ENCODE assay signal across 1 cellular context in genomic region chr1:197902454-197903195, GRCh38.
TF ChIP-seq lines count a peak whose summit lies in the region.

Gene C1orf53, plus strand, starts transcription at chr1:197902630. Its CDS starts 20 bp downstream, at chr1:197902650.

TF ChIP-seq in HepG2, 621 proteins besides CTCF, POLR2A, EP300 and RAD21 (continued from another document and continues in another):
- TF ChIP-seq, protein P1, sequence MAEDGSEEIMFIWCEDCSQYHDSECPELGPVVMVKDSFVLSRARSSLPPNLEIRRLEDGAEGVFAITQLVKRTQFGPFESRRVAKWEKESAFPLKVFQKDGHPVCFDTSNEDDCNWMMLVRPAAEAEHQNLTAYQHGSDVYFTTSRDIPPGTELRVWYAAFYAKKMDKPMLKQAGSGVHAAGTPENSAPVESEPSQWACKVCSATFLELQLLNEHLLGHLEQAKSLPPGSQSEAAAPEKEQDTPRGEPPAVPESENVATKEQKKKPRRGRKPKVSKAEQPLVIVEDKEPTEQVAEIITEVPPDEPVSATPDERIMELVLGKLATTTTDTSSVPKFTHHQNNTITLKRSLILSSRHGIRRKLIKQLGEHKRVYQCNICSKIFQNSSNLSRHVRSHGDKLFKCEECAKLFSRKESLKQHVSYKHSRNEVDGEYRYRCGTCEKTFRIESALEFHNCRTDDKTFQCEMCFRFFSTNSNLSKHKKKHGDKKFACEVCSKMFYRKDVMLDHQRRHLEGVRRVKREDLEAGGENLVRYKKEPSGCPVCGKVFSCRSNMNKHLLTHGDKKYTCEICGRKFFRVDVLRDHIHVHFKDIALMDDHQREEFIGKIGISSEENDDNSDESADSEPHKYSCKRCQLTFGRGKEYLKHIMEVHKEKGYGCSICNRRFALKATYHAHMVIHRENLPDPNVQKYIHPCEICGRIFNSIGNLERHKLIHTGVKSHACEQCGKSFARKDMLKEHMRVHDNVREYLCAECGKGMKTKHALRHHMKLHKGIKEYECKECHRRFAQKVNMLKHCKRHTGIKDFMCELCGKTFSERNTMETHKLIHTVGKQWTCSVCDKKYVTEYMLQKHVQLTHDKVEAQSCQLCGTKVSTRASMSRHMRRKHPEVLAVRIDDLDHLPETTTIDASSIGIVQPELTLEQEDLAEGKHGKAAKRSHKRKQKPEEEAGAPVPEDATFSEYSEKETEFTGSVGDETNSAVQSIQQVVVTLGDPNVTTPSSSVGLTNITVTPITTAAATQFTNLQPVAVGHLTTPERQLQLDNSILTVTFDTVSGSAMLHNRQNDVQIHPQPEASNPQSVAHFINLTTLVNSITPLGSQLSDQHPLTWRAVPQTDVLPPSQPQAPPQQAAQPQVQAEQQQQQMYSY (CRISPR knock-in tag; IDR thresholded peaks at IDR 0.05): peak; percentile 85
- TF ChIP-seq CBX2 (IDR thresholded peaks at IDR 0.05; ENCODE audit: low read depth, low read length) (no peak), CBX2 (CRISPR knock-in tag; IDR thresholded peaks at IDR 0.05; ENCODE audit: low read depth) (no peak), NFYC (CRISPR knock-in tag; IDR thresholded peaks at IDR 0.05) (no peak; the same call in 1 of the 2 replicates), RARA (CRISPR knock-in tag; IDR thresholded peaks at IDR 0.05) (peak; percentile 21; the same call in 1 of the 2 replicates), ZNF317 (CRISPR knock-in tag; IDR thresholded peaks at IDR 0.05) (peak; percentile 82; the same call in 1 of the 2 replicates), ZNF766 (CRISPR knock-in tag; IDR thresholded peaks at IDR 0.05; ENCODE audit: borderline replicate concordance) (peak; percentile 83), FOXK1 (CRISPR knock-in tag; IDR thresholded peaks at IDR 0.05; ENCODE audit: borderline replicate concordance, low read depth) (peak; percentile 23; the same call in 1 of the 2 replicates), CENPT (CRISPR knock-in tag; IDR thresholded peaks at IDR 0.05; ENCODE audit: low read depth) (peak; percentile 85), SATB2 (CRISPR knock-in tag; IDR thresholded peaks at IDR 0.05) (no peak; the same call in 1 of the 2 replicates), ZBTB14 (CRISPR knock-in tag; IDR thresholded peaks at IDR 0.05) (peak; percentile 35), TMF1 (CRISPR knock-in tag; IDR thresholded peaks at IDR 0.05; ENCODE audit: low read depth) (peak; percentile 98), ZKSCAN1 (IDR thresholded peaks at IDR 0.05; ENCODE audit: low read length) (no peak), ZFX (CRISPR knock-in tag; IDR thresholded peaks at IDR 0.05; ENCODE audit: low read depth) (peak; percentile 98), ZNF12 (CRISPR knock-in tag; IDR thresholded peaks at IDR 0.05) (peak; percentile 14; the same call in 1 of the 2 replicates), SYNCRIP (IDR thresholded peaks at IDR 0.05; ENCODE audit: insufficient read depth, low read depth, low read length) (no peak), JDP2 (CRISPR knock-in tag; IDR thresholded peaks at IDR 0.05; ENCODE audit: borderline replicate concordance) (peak; percentile 41; the same call in 1 of the 2 replicates), NFE2L2 (IDR thresholded peaks at IDR 0.05; ENCODE audit: low read length) (no peak), CHCHD3 (CRISPR knock-in tag; IDR thresholded peaks at IDR 0.05) (0 out of 2 replicates have a peak, but pooled peaks have one; percentile 54), IKZF5 (CRISPR knock-in tag; IDR thresholded peaks at IDR 0.05) (peak; percentile 87), NCOA5 (CRISPR knock-in tag; IDR thresholded peaks at IDR 0.05) (no peak), KAT7 (CRISPR knock-in tag; IDR thresholded peaks at IDR 0.05; ENCODE audit: borderline replicate concordance) (peak; percentile 78; the same call in 1 of the 2 replicates), ZBTB43 (CRISPR knock-in tag; conservative IDR thresholded peaks at IDR 0.05) (peak; percentile 53; the same call in 1 of the 2 replicates), MTF2 (CRISPR knock-in tag; IDR thresholded peaks at IDR 0.05; ENCODE audit: borderline replicate concordance) (peak; percentile 69; the same call in 1 of the 2 replicates), RFXANK (CRISPR knock-in tag; IDR thresholded peaks at IDR 0.05) (peak; percentile 18; the same call in 1 of the 2 replicates), TGIF2 (CRISPR knock-in tag; IDR thresholded peaks at IDR 0.05) (peak; percentile 25; the same call in 1 of the 2 replicates), ATF1 (CRISPR knock-in tag; IDR thresholded peaks at IDR 0.05) (no peak), RCOR2 (CRISPR knock-in tag; IDR thresholded peaks at IDR 0.05) (no peak), ATF6 (CRISPR knock-in tag; conservative IDR thresholded peaks at IDR 0.05) (no peak), ZNF232 (CRISPR knock-in tag; IDR thresholded peaks at IDR 0.05; ENCODE audit: borderline replicate concordance) (no peak), ZBTB42 (CRISPR knock-in tag; IDR thresholded peaks at IDR 0.05) (0 out of 2 replicates have a peak, but pooled peaks have one; percentile 47), PITX1 (CRISPR knock-in tag; IDR thresholded peaks at IDR 0.05) (peak; percentile 56; the same call in 1 of the 2 replicates), ZKSCAN5 (CRISPR knock-in tag; IDR thresholded peaks at IDR 0.05) (no peak), ADNP (CRISPR knock-in tag; IDR thresholded peaks at IDR 0.05) (0 out of 2 replicates have a peak, but pooled peaks have one; percentile 30), ZNF720 (CRISPR knock-in tag; IDR thresholded peaks at IDR 0.05) (no peak), ZBTB34 (CRISPR knock-in tag; IDR thresholded peaks at IDR 0.05) (no peak)
- TF ChIP-seq, protein P2, sequence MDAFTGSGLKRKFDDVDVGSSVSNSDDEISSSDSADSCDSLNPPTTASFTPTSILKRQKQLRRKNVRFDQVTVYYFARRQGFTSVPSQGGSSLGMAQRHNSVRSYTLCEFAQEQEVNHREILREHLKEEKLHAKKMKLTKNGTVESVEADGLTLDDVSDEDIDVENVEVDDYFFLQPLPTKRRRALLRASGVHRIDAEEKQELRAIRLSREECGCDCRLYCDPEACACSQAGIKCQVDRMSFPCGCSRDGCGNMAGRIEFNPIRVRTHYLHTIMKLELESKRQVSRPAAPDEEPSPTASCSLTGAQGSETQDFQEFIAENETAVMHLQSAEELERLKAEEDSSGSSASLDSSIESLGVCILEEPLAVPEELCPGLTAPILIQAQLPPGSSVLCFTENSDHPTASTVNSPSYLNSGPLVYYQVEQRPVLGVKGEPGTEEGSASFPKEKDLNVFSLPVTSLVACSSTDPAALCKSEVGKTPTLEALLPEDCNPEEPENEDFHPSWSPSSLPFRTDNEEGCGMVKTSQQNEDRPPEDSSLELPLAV (CRISPR knock-in tag; conservative IDR thresholded peaks at IDR 0.05; ENCODE audit: low read depth): no peak
- TF ChIP-seq, protein P3, sequence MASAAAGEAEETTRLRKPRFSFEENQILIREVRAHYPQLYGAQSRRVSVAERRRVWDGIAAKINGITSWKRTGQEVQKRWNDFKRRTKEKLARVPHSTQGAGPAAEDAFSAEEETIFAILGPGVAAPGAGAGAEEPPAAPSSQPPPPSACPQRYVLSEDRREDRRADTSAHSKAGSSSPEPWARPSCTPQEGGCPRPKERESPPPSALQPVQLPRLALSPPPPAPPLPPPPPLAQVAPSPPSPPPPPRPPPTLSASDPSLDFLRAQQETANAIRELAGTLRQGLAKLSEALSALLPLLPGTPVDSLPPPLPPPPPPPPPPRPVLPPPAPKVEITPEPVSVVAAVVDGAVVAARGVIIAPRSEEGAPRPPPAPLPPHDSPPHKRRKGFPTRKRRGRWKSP (CRISPR knock-in tag; IDR thresholded peaks at IDR 0.05): peak; percentile 87; the same call in 1 of the 2 replicates
- TF ChIP-seq, protein P4, sequence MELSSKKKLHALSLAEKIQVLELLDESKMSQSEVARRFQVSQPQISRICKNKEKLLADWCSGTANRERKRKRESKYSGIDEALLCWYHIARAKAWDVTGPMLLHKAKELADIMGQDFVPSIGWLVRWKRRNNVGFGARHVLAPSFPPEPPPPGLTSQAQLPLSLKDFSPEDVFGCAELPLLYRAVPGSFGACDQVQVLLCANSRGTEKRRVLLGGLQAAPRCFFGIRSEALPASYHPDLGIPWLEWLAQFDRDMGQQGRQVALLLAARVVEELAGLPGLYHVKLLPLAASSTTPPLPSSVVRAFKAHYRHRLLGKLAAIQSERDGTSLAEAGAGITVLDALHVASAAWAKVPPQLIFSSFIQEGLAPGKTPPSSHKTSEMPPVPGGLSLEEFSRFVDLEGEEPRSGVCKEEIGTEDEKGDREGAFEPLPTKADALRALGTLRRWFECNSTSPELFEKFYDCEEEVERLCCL (CRISPR knock-in tag; IDR thresholded peaks at IDR 0.05; ENCODE audit: borderline replicate concordance): no peak
- TF ChIP-seq, protein P5, sequence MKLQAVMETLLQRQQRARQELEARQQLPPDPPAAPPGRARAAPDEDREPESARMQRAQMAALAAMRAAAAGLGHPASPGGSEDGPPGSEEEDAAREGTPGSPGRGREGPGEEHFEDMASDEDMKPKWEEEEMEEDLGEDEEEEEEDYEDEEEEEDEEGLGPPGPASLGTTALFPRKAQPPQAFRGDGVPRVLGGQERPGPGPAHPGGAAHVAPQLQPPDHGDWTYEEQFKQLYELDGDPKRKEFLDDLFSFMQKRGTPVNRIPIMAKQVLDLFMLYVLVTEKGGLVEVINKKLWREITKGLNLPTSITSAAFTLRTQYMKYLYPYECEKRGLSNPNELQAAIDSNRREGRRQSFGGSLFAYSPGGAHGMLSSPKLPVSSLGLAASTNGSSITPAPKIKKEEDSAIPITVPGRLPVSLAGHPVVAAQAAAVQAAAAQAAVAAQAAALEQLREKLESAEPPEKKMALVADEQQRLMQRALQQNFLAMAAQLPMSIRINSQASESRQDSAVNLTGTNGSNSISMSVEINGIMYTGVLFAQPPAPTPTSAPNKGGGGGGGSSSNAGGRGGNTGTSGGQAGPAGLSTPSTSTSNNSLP (IDR thresholded peaks at IDR 0.05; ENCODE audit: low read depth, low read length): no peak
